8 cellular contexts compared by ENCODE assay signal in genomic region chr7:7641129-7641663, GRCh38. TPM values are rescaled to one million over a fixed set of nuclear protein-coding genes. Genes with fewer than 3 reads are reported as not detected.
DNase-seq lines count a peak whose midpoint lies in the region; ATAC-seq and TF ChIP-seq lines count a peak whose summit lies in the region.

No MANE protein-coding gene starts in this region.

- H3K4me3 ChIP-seq in AG04449 (ENCODE audit: low read depth, low read length) (peak overlapping the region; percentile 99), fibroblast of lung (replicated peaks in 1 of 4; ENCODE audit: control extremely low read depth in 1 of 4, insufficient read depth in 1 of 4, low read depth in 3 of 4, low read length in 4 of 4) (peak overlapping the region; percentile 80 to 92 (median 84)), neutrophil (ENCODE audit: low read depth in 1 of 2, low read length in 1 of 2) (peak overlapping the region; percentile 88)

- no peaks in the 10 kb centered on the region for H3K27me3 ChIP-seq in fibroblast of lung (ENCODE audit: control insufficient read depth, insufficient read depth, low read length)
- H3K27me3 ChIP-seq in neutrophil, result no peaks in the 10 kb centered on the region

- H3K9me3 ChIP-seq in fibroblast of lung (ENCODE audit: control insufficient read depth, insufficient read depth, low read depth, low read length) (no peaks in the 10 kb centered on the region), neutrophil (no peaks in the 10 kb centered on the region)

- peak overlapping the region; percentile 85 for H3K9ac ChIP-seq in fibroblast of lung (ENCODE audit: insufficient read depth, low read length)

- H3K36me3 Mint-ChIP-seq in T-cell, result peaks cover 30% of the 10 kb centered on the region

- no peaks in the 10 kb centered on the region for H3K27me3 Mint-ChIP-seq in T-cell

- H3K27ac ChIP-seq in fibroblast of lung (ENCODE audit: insufficient read depth, low read length), result peak overlapping the region; percentile 93
- peak overlapping the region; percentile 92 for H3K27ac ChIP-seq in neutrophil

- ATAC-seq in HG03025 (IDR thresholded peaks at IDR 0.05; ENCODE audit: low FRiP score, unreplicated experiment), result peak; percentile 15
- peak; percentile 4 to 21 (median 10) for ATAC-seq in T-cell (replicated peaks in 1 of 4)

- CTCF ChIA-PET in AG04449 (lab: Yijun Ruan, JAX), result interaction anchor here (0.7 to 2.5 kb wide), 8 partner anchors 10 to 576 kb away, joined by 3 to 12 read pairs (median 3); no protein-coding TSS in a partner anchor
- CTCF ChIA-PET in T-cell (lab: Charles Lee), result interaction anchor here in 1 of 2 donors (1.4 to 3.7 kb wide), 7 partner anchors 40 to 485 kb away, joined by 3 to 25 read pairs (median 5); no protein-coding TSS in a partner anchor

- DNase-seq in AG04449 (ENCODE audit: low read depth, low spot score) (no peak), GM13977 (ENCODE audit: low spot score) (peak; percentile 23), T-cell (peak in 5 of 34 experiments; percentile 16 to 46 (median 39)), fibroblast of lung (ENCODE audit: low read depth in 2 of 2) (peak in 1 of 2 donors; percentile 23), KBM-7 (no peak), NCI-H2081 treated with DMSO at 0.1 percent for 48 hours (lab: John Stamatoyannopoulos, UW) (no peak)

- H3K4me1 Mint-ChIP-seq in T-cell, result peaks cover 59 to 64% (median 59%) of the 10 kb centered on the region in 3 donors

- POLR2A ChIA-PET in AG04449 (lab: Yijun Ruan, JAX), result interaction anchor here (1.0 kb wide), 1 partner anchor 549 kb away, joined by 3 read pairs; no protein-coding TSS in a partner anchor
- POLR2A ChIA-PET in T-cell (lab: Charles Lee), result interaction anchor here (0.6 to 3.0 kb wide), 11 partner anchors 36 to 574 kb away, joined by 3 to 20 read pairs (median 4); partner anchors contain the start of gene C1GALT1 (in 1 of the 2)

- peak overlapping the region; percentile 67 for H3K4me2 ChIP-seq in fibroblast of lung (ENCODE audit: extremely low read depth, insufficient read depth, low read length)

- peak overlapping the region; percentile 95 for H2AFZ ChIP-seq in fibroblast of lung (ENCODE audit: low read length)

- peak overlapping the region; percentile 91 to 98 for H3K27ac Mint-ChIP-seq in T-cell

- H4K20me1 ChIP-seq in fibroblast of lung (ENCODE audit: control insufficient read depth, extremely low read depth, insufficient read depth, low read length), result no peaks in the 10 kb centered on the region

- TF ChIP-seq CTCF in AG04449 (IDR thresholded peaks at IDR 0.05; ENCODE audit: insufficient read depth, low read length, missing control alignments), result no peak
- no peak for TF ChIP-seq CTCF in GM13977 (IDR thresholded peaks at IDR 0.05; ENCODE audit: extremely low read depth, insufficient read depth, missing control alignments)
- TF ChIP-seq CTCF in fibroblast of lung (conservative IDR thresholded peaks at IDR 0.05 in 1 of 2, IDR thresholded peaks at IDR 0.05 in 1 of 2; ENCODE audit: low read depth in 1 of 2, low read length in 2 of 2), result no peak
- no peak for TF ChIP-seq CTCF in neutrophil (IDR thresholded peaks at IDR 0.05)

- H3K36me3 ChIP-seq in fibroblast of lung (ENCODE audit: control insufficient read depth, insufficient read depth, low read length) (no peaks in the 10 kb centered on the region), neutrophil (no peaks in the 10 kb centered on the region)

- peak overlapping the region; percentile 97 to 98 (median 97) for H3K4me3 Mint-ChIP-seq in T-cell

- no peaks in the 10 kb centered on the region for H3K9me3 Mint-ChIP-seq in T-cell

- H3K79me2 ChIP-seq in fibroblast of lung (ENCODE audit: control insufficient read depth, insufficient read depth, low read length), result peaks cover 3% of the 10 kb centered on the region

- no peaks in the 10 kb centered on the region for H3K4me1 ChIP-seq in fibroblast of lung (ENCODE audit: control insufficient read depth, extremely low read depth, insufficient read depth, low read length)
- H3K4me1 ChIP-seq in neutrophil (ENCODE audit: control insufficient read depth in 1 of 2, insufficient read depth in 1 of 2, low read depth in 1 of 2, low read length in 1 of 2), result peaks cover 22 to 23% of the 10 kb centered on the region in 2 experiments

- in situ Hi-C loops in GM13977 (cut with MboI; ENCODE audit: low pct_unique_long_range_greater_than_20kb, low sequenced_read_pairs, unreplicated experiment) (no loop called here), KBM-7 (cut with MboI; ENCODE audit: low pct_unique_long_range_greater_than_20kb, low sequenced_read_pairs) (no loop called here)

RNA-seq across cellular contexts. Expression of gene UMAD1, which starts 0.6 kb away (rescaled TPM):
- 10 to 100 TPM; 13.8 to 19.8 (median 16.6) TPM for total RNA-seq in T-cell
- total RNA-seq in fibroblast of lung, result 9.8 and 12.4 TPM in 2 replicates
- polyA plus RNA-seq in fibroblast of lung, result 18.2 and 19.8 TPM in 2 replicates
- polyA plus RNA-seq in fibroblast of lung (2012), result 9.0 and 9.6 TPM in 2 replicates
- 1.1 and 6.6 TPM in 2 replicates for polyA minus RNA-seq in fibroblast of lung (ENCODE audit: low replicate concordance)
